Comparison of ENCODE assay signal across 30 cellular contexts in the genomic region with DNA sequence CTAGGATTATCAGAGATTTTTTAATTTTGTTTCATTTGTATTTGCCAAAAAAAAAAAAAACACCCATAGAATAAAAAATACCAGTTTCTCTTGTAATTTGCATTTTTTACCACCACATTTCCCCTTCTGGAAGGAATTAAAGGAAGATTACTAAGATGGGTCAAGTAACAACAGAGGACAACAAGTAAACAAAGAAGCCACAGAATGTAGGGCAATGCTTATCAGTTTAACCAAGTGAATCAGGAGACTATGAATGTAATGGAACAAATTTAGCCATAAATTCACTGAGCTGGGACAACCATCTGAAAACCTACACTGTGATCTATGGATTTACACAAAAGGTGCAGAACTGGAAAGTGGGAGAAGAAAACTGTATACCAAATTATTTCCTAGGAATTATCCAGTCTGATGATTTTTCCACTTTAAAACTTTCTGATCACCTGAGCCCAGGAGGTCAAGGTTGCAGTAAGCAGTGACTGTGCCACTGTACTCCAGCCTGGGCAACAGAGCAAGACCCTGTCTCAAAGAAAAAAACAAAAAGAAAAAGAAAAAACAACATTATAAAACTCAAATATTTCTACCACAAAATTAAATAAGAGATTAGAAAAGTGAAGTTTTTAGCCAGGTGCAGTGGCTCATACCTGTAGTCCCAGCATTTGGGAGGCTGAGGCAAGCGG. TPM values are rescaled to one million over a fixed set of nuclear protein-coding genes. Genes with fewer than 3 reads are reported as not detected.
DNase-seq lines count a peak whose midpoint lies in the region; ATAC-seq, FAIRE-seq and TF ChIP-seq lines count a peak whose summit lies in the region.
"Had no signal": no experiment of that assay in that cellular context is flagged by ENCODE, and none has a peak within 500 bp of the region (broad histone marks: within the 10 kb centered on the region; RNA-seq: fewer than 3 reads in every experiment).

No MANE protein-coding gene starts in this region.

- H3K23me2 ChIP-seq in H9 (ENCODE audit: insufficient read length, low read depth, low read length, poor library complexity, severe bottlenecking) = no peaks in the 10 kb centered on the region

- 100% methylated on average over 1 of the region's 1 CpG for WGBS in K562 (ENCODE audit: insufficient coverage, low coverage, missing lambda C conversion rate)
- no CpG with 5 or more reads among the region's 1 CpG for WGBS in H9 (ENCODE audit: extremely low coverage, insufficient read length, low lambda C conversion rate)

- no peaks in the 10 kb centered on the region for H3K79me1 ChIP-seq in H9 (ENCODE audit: insufficient read depth, low read depth, low read length, poor library complexity, severe bottlenecking)

- H3K36me3 ChIP-seq in K562 (ENCODE audit: control insufficient read depth, insufficient read depth, low read length) = peaks cover 3% of the 10 kb centered on the region; the same call in 2 of the 3 replicates
- H3K36me3 ChIP-seq: cardiac muscle cell, suprapubic skin had no signal

- H2BK15ac ChIP-seq in H9 (ENCODE audit: low read depth, low read length) = no peak overlapping the region

- H3K56ac ChIP-seq in H9 (ENCODE audit: insufficient read length, low read depth, low read length) = no peak overlapping the region

- no peak overlapping the region for H3K4me3 Mint-ChIP-seq in activated naive CD8-positive, alpha-beta T cell treated with anti-CD3 and anti-CD28 coated beads, Interleukin-2, amount 50 U/mL, for 24 hours
- H3K4me3 Mint-ChIP-seq in activated naive CD8-positive, alpha-beta T cell treated with anti-CD3 and anti-CD28 coated beads for 36 hours = no peak overlapping the region
- H3K4me3 Mint-ChIP-seq in stimulated activated effector memory CD8-positive, alpha-beta T cell treated with anti-CD3 and anti-CD28 coated beads, Interleukin-12 subunit alpha, Interleukin-12 subunit beta, amount 100 ng/mL, for 72 hours = no peak overlapping the region
- H3K4me3 Mint-ChIP-seq in H9 = no peak overlapping the region
- H3K4me3 Mint-ChIP-seq: activated CD4-positive, alpha-beta memory T cell treated with anti-CD3 and anti-CD28 coated beads for 36 hours; neural crest cell; T-helper 2 cell treated with Interferon-gamma antibody and Interleukin-4, amounts not matched to agents 5 μg/mL and 100 μg/mL, for 36 hours had no signal

- no peaks in the 10 kb centered on the region for H3K9me1 ChIP-seq in K562 (ENCODE audit: control insufficient read depth, insufficient read depth, low read length)

- H2AK5ac ChIP-seq in H9 (ENCODE audit: insufficient read length, low read length) = no peak overlapping the region

- H3K79me2 ChIP-seq in K562 (ENCODE audit: control insufficient read depth, insufficient read depth, low read length) = peaks cover 89% of the 10 kb centered on the region
- H3K79me2 ChIP-seq in H9 (ENCODE audit: insufficient read depth, low read length) = peaks cover 5% of the 10 kb centered on the region; the same call in 1 of the 2 replicates

- no peak for TF ChIP-seq POLR2A in K562 (conservative IDR thresholded peaks at IDR 0.05)

- no peak for ATAC-seq in activated naive CD8-positive, alpha-beta T cell treated with anti-CD3 and anti-CD28 coated beads, Interleukin-2, amount 50 U/mL, for 24 hours
- no peak for ATAC-seq in K562
- ATAC-seq in stimulated activated effector memory CD8-positive, alpha-beta T cell treated with anti-CD3 and anti-CD28 coated beads, Interleukin-12 subunit alpha, Interleukin-12 subunit beta, amount 100 ng/mL, for 72 hours = peak; percentile 51
- ATAC-seq: effector memory CD8-positive, alpha-beta T cell; mucosa of descending colon had no signal

- no peaks in the 10 kb centered on the region for H3K27me3 Mint-ChIP-seq in activated naive CD8-positive, alpha-beta T cell treated with anti-CD3 and anti-CD28 coated beads, Interleukin-2, amount 50 U/mL, for 24 hours
- H3K27me3 Mint-ChIP-seq in activated naive CD8-positive, alpha-beta T cell treated with anti-CD3 and anti-CD28 coated beads for 36 hours = no peaks in the 10 kb centered on the region
- H3K27me3 Mint-ChIP-seq in H9 (ENCODE audit: low read depth) = no peaks in the 10 kb centered on the region
- H3K27me3 Mint-ChIP-seq: activated CD4-positive, alpha-beta memory T cell treated with anti-CD3 and anti-CD28 coated beads for 36 hours; effector memory CD8-positive, alpha-beta T cell had no signal

- H3K27ac Mint-ChIP-seq in activated naive CD8-positive, alpha-beta T cell treated with anti-CD3 and anti-CD28 coated beads, Interleukin-2, amount 50 U/mL, for 24 hours = peak overlapping the region; percentile 13
- H3K27ac Mint-ChIP-seq in activated naive CD8-positive, alpha-beta T cell treated with anti-CD3 and anti-CD28 coated beads for 36 hours = no peak overlapping the region
- peak overlapping the region; percentile 48 for H3K27ac Mint-ChIP-seq in stimulated activated effector memory CD8-positive, alpha-beta T cell treated with anti-CD3 and anti-CD28 coated beads, Interleukin-12 subunit alpha, Interleukin-12 subunit beta, amount 100 ng/mL, for 72 hours
- no peak overlapping the region; a peak in 2 of 7 replicates for H3K27ac Mint-ChIP-seq in H9
- H3K27ac Mint-ChIP-seq: activated CD4-positive, alpha-beta memory T cell treated with anti-CD3 and anti-CD28 coated beads for 36 hours; T-helper 2 cell treated with Interferon-gamma antibody and Interleukin-4, amounts not matched to agents 5 μg/mL and 100 μg/mL, for 36 hours had no signal

- no peak overlapping the region for H2BK5ac ChIP-seq in H9 (ENCODE audit: insufficient read length, low read length)

- H3K18ac ChIP-seq in H9 (ENCODE audit: insufficient read length, low read depth, low read length) = no peak overlapping the region

- no peak overlapping the region for H3K4me2 ChIP-seq in K562 (ENCODE audit: insufficient read depth, low read length)
- H3K4me2 ChIP-seq in H9 (ENCODE audit: insufficient read depth, insufficient read length, low read length) = no peak overlapping the region

- H4K8ac ChIP-seq in H9 (replicated peaks; ENCODE audit: insufficient read length, low read depth, low read length) = no peak overlapping the region

- no peak overlapping the region for H2AFZ ChIP-seq in K562 (ENCODE audit: low read depth, low read length)
- H2AFZ ChIP-seq in H9 (ENCODE audit: low read length) = no peak overlapping the region

- H3K27me3 ChIP-seq in K562 (ENCODE audit: control insufficient read depth in 2 of 2, insufficient read depth in 2 of 2, low read length in 2 of 2) (no peaks in the 10 kb centered on the region), H9 (ENCODE audit: insufficient read depth, low read length) (no peaks in the 10 kb centered on the region)
- H3K27me3 ChIP-seq: cardiac muscle cell, suprapubic skin had no signal

- no peak overlapping the region for H3K14ac ChIP-seq in H9 (ENCODE audit: insufficient read depth, low read length)

- peaks cover 32% of the 10 kb centered on the region for H3K36me3 Mint-ChIP-seq in activated naive CD8-positive, alpha-beta T cell treated with anti-CD3 and anti-CD28 coated beads, Interleukin-2, amount 50 U/mL, for 24 hours (ENCODE audit: low read depth)
- H3K36me3 Mint-ChIP-seq in activated naive CD8-positive, alpha-beta T cell treated with anti-CD3 and anti-CD28 coated beads for 36 hours = peaks cover 45% of the 10 kb centered on the region
- peaks cover 13% of the 10 kb centered on the region for H3K36me3 Mint-ChIP-seq in stimulated activated effector memory CD8-positive, alpha-beta T cell treated with anti-CD3 and anti-CD28 coated beads, Interleukin-12 subunit alpha, Interleukin-12 subunit beta, amount 100 ng/mL, for 72 hours
- peaks cover 2 to 18% (median 5%) of the 10 kb centered on the region in 3 experiments for H3K36me3 Mint-ChIP-seq in H9 (ENCODE audit: insufficient read depth in 1 of 3, low read depth in 3 of 3)

- H3K4me1 Mint-ChIP-seq in activated naive CD8-positive, alpha-beta T cell treated with anti-CD3 and anti-CD28 coated beads, Interleukin-2, amount 50 U/mL, for 24 hours = peaks cover 57% of the 10 kb centered on the region
- H3K4me1 Mint-ChIP-seq in activated naive CD8-positive, alpha-beta T cell treated with anti-CD3 and anti-CD28 coated beads for 36 hours = peaks cover 46% of the 10 kb centered on the region
- H3K4me1 Mint-ChIP-seq in stimulated activated effector memory CD8-positive, alpha-beta T cell treated with anti-CD3 and anti-CD28 coated beads, Interleukin-12 subunit alpha, Interleukin-12 subunit beta, amount 100 ng/mL, for 72 hours = peaks cover 62% of the 10 kb centered on the region
- peaks cover 8 to 21% of the 10 kb centered on the region in 2 experiments; a peak in 3 of 4 replicates for H3K4me1 Mint-ChIP-seq in H9
- H3K4me1 Mint-ChIP-seq: neural crest cell had no signal

- H4K20me1 ChIP-seq in K562 (replicated peaks; ENCODE audit: control insufficient read depth, insufficient read depth, low read length) (no peaks in the 10 kb centered on the region), H9 (ENCODE audit: control insufficient read depth, insufficient read depth, insufficient read length) (no peaks in the 10 kb centered on the region)

- H3K27ac ChIP-seq in K562 (ENCODE audit: extremely low read depth, low read depth, low read length) (no peak overlapping the region), H9 (ENCODE audit: insufficient read length, low read depth, low read length) (no peak overlapping the region)
- H3K27ac ChIP-seq: cardiac muscle cell, coronary artery, suprapubic skin had no signal

- peaks cover 9% of the 10 kb centered on the region for H3K9me3 Mint-ChIP-seq in activated naive CD8-positive, alpha-beta T cell treated with anti-CD3 and anti-CD28 coated beads, Interleukin-2, amount 50 U/mL, for 24 hours
- peaks cover 11% of the 10 kb centered on the region for H3K9me3 Mint-ChIP-seq in activated naive CD8-positive, alpha-beta T cell treated with anti-CD3 and anti-CD28 coated beads for 36 hours
- H3K9me3 Mint-ChIP-seq in stimulated activated effector memory CD8-positive, alpha-beta T cell treated with anti-CD3 and anti-CD28 coated beads, Interleukin-12 subunit alpha, Interleukin-12 subunit beta, amount 100 ng/mL, for 72 hours = peaks cover 2% of the 10 kb centered on the region
- peaks cover 0 to 3% of the 10 kb centered on the region in 2 experiments; a peak in 2 of 5 replicates for H3K9me3 Mint-ChIP-seq in H9
- H3K9me3 Mint-ChIP-seq: effector memory CD8-positive, alpha-beta T cell; T-helper 2 cell treated with Interferon-gamma antibody and Interleukin-4, amounts not matched to agents 5 μg/mL and 100 μg/mL, for 36 hours had no signal

- H3K4ac ChIP-seq in H9 (ENCODE audit: low read depth, low read length) = no peak overlapping the region

- no peak overlapping the region for H3T11ph ChIP-seq in H9 (ENCODE audit: low read length)

- H3K23ac ChIP-seq in H9 (ENCODE audit: insufficient read length, low read depth, low read length) = no peak overlapping the region

- H3K9me3 ChIP-seq in K562 (replicated peaks; ENCODE audit: control insufficient read depth, insufficient read depth, low read depth, low read length) = no peaks in the 10 kb centered on the region
- H3K9me3 ChIP-seq in H9 (ENCODE audit: control insufficient read depth, low read depth, low read length) = no peaks in the 10 kb centered on the region
- H3K9me3 ChIP-seq: mucosa of descending colon, suprapubic skin had no signal

- BruUV-seq in K562 (replicated peaks; lab: Mats Ljungman, UMichigan) = no TSS peak

- no peak overlapping the region for H4K91ac ChIP-seq in H9 (ENCODE audit: insufficient read length, low read depth, low read length)

- TF ChIP-seq EP300 in K562 (IDR thresholded peaks at IDR 0.05; ENCODE audit: low read length) = no peak

- intact Hi-C loops in K562 (cut with micrococcal nuclease) = no loop called here

- no peak for TF ChIP-seq RAD21 in K562 (CRISPR knock-in tag; conservative IDR thresholded peaks at IDR 0.05 in 1 of 2, IDR thresholded peaks at IDR 0.05 in 1 of 2)

- POLR2A ChIA-PET in K562 (lab: Yijun Ruan, JAX) = no interaction called here

- in situ Hi-C loops in K562 (cut with MboI) = no loop called here

- no peak overlapping the region for H2BK120ac ChIP-seq in H9 (ENCODE audit: low read depth, low read length, poor library complexity, severe bottlenecking)

- no peak for DNase-seq in activated naive CD8-positive, alpha-beta T cell treated with anti-CD3 and anti-CD28 coated beads, Interleukin-2, amount 50 U/mL, for 24 hours
- DNase-seq in activated naive CD8-positive, alpha-beta T cell treated with anti-CD3 and anti-CD28 coated beads for 36 hours = no peak
- DNase-seq in M059J (ENCODE audit: low read depth) (peak; percentile 39), K562 (ENCODE audit: extremely low read depth in 1 of 4, low spot score in 3 of 4) (no peak), NCI-H2029 treated with DMSO at 0.1 percent for 48 hours (lab: John Stamatoyannopoulos, UW) (no peak), H9 (no peak)
- no peak for DNase-seq in stimulated activated effector memory CD8-positive, alpha-beta T cell treated with anti-CD3 and anti-CD28 coated beads, Interleukin-12 subunit alpha, Interleukin-12 subunit beta, amount 100 ng/mL, for 72 hours (ENCODE audit: low spot score in 2 of 2)
- no peak for DNase-seq in stimulated activated CD8-positive, alpha-beta memory T cell treated with anti-CD3 and anti-CD28 coated beads, Interleukin-4, amount 100 ng/mL, for 48 hours
- DNase-seq: activated CD4-positive, alpha-beta memory T cell treated with anti-CD3 and anti-CD28 coated beads for 36 hours; activated CD4-positive, CD25-positive, alpha-beta regulatory T cell; activated gamma-delta T cell treated with Interleukin-2 at 50 U/mL for 16 hours; amniotic stem cell; C1 segment of cervical spinal cord; effector memory CD8-positive, alpha-beta T cell; EL; hypothalamus; islet precursor cell; KG1; mucosa of descending colon; NCI-H1436; NCI-H2107; NCI-H446 treated with DMSO at 0.1 percent for 48 hours; posterior cingulate gyrus had no signal

- H3K4me3 ChIP-seq in K562 = no peak overlapping the region
- H3K4me3 ChIP-seq: cardiac muscle cell, coronary artery, mucosa of descending colon, suprapubic skin had no signal

- no peak for FAIRE-seq in K562 (lab: Jason Lieb, UNC)
- FAIRE-seq: A204.1, D721Med had no signal

- H2BK20ac ChIP-seq in H9 (ENCODE audit: low read depth, low read length, poor library complexity, severe bottlenecking) = no peak overlapping the region

- no peak for TF ChIP-seq CTCF in K562 (IDR thresholded peaks at IDR 0.05 in 2 of 3, conservative IDR thresholded peaks at IDR 0.05 in 1 of 3; ENCODE audit: insufficient read depth in 2 of 3, low read depth in 1 of 3, low read length in 3 of 3)
- TF ChIP-seq CTCF in H9 (conservative IDR thresholded peaks at IDR 0.05) = no peak

- H2BK12ac ChIP-seq in H9 (ENCODE audit: insufficient read length, low read depth, low read length) = no peak overlapping the region

- peaks cover 0 to 5% of the 10 kb centered on the region in 2 experiments; a peak in 4 of 5 replicates for H3K4me1 ChIP-seq in K562 (replicated peaks in 1 of 2; ENCODE audit: control insufficient read depth in 2 of 2, insufficient read depth in 2 of 2, low read length in 2 of 2)
- H3K4me1 ChIP-seq in H9 (ENCODE audit: insufficient read depth, low read length) = no peaks in the 10 kb centered on the region
- H3K4me1 ChIP-seq: suprapubic skin had no signal

- H4K5ac ChIP-seq in H9 (ENCODE audit: insufficient read length, low read depth, low read length) = no peak overlapping the region

- CTCF ChIA-PET in K562 (lab: Yijun Ruan, JAX; ENCODE audit: low intra/inter-chr PET ratio) = no interaction called here

- H3K9ac ChIP-seq in K562 (ENCODE audit: insufficient read depth in 1 of 2, low read depth in 2 of 2, low read length in 2 of 2) (no peak overlapping the region), H9 (ENCODE audit: extremely low read depth, insufficient read length, low read length) (no peak overlapping the region)

RNA-seq across cellular contexts. Expression of a gene that starts 32.4 kb away (rescaled TPM):
- total RNA-seq in activated naive CD8-positive, alpha-beta T cell treated with anti-CD3 and anti-CD28 coated beads for 36 hours = 10 to 100 TPM; 52.5 to 61.2 TPM
- 14.0 and 28.9 TPM in 2 replicates for total RNA-seq in M059J (2014; rRNA removed; shearing (Covaris generic))
- 104 and 363 TPM in 2 replicates for total RNA-seq in K562 (2011; cell fraction: chromatin; rRNA removed; ENCODE audit: low replicate concordance)
- total RNA-seq in K562 (2011; cell fraction: nucleolus; rRNA removed) = 53.9 and 87.2 TPM in 2 replicates
- 148 and 201 TPM in 2 replicates for total RNA-seq in K562 (2011; cell fraction: nucleoplasm; rRNA removed)
- total RNA-seq in K562 (2014; rRNA removed) (55.5 and 60.2 TPM in 2 replicates), K562 (2014; rRNA removed; fragmentation: Illumina TruSeq; extraction: Trizol) (88.7 and 92.7 TPM in 2 replicates), K562 (2015; rRNA removed; fragmentation: Illumina TruSeq; extraction: Trizol) (82.6 and 87.3 TPM in 2 replicates), K562 (2021) (63.0 and 65.9 TPM in 2 replicates), H9 (2021) (52.6 and 55.3 TPM in 2 replicates)
- polyA plus RNA-seq in K562 (2011; rRNA removed) (36.8 and 46.1 TPM in 2 replicates), K562 (2014; fragmentation: Illumina TruSeq; extraction: Trizol) (46.8 and 59.7 TPM in 2 replicates), K562 (2014; fragmentation: Nextera tagmentation; extraction: Ambion mirVana) (10 to 100 TPM; 24.2 to 32.1 TPM), K562 (2014; rRNA removed) (31.9 and 34.4 TPM in 2 replicates)
- 29.9 and 41.2 TPM in 2 replicates for polyA plus RNA-seq in K562 (2011; cell fraction: cytosol; rRNA removed)
- polyA plus RNA-seq in K562 (2011; cell fraction: nucleus; rRNA removed) = 32.0 and 38.6 TPM in 2 replicates
- polyA plus RNA-seq in K562 (2012) = 42.7 and 50.5 TPM in 2 replicates
- 341 and 347 TPM in 2 replicates for polyA minus RNA-seq in K562 (2011; rRNA and poly(A)+ RNA removed)
- 82.8 and 105 TPM in 2 replicates for polyA minus RNA-seq in K562 (2011; cell fraction: cytosol; rRNA and poly(A)+ RNA removed)
- 202 and 311 TPM in 2 replicates for polyA minus RNA-seq in K562 (2011; cell fraction: nucleus; rRNA and poly(A)+ RNA removed)

Comparison
In these comparisons a context has a peak if more than half of its experiments do, and no peak if none do; other contexts are left out.
1. H3K27ac Mint-ChIP-seq: peak in activated naive CD8-positive, alpha-beta T cell treated with anti-CD3 and anti-CD28 coated beads, Interleukin-2, amount 50 U/mL, for 24 hours (single experiment) and stimulated activated effector memory CD8-positive, alpha-beta T cell treated with anti-CD3 and anti-CD28 coated beads, Interleukin-12 subunit alpha, Interleukin-12 subunit beta, amount 100 ng/mL, for 72 hours (single experiment); none in activated naive CD8-positive, alpha-beta T cell treated with anti-CD3 and anti-CD28 coated beads for 36 hours (single experiment) and H9 (0 of 3).